ENCODE assay signal across 15 cellular contexts in the genomic region with DNA sequence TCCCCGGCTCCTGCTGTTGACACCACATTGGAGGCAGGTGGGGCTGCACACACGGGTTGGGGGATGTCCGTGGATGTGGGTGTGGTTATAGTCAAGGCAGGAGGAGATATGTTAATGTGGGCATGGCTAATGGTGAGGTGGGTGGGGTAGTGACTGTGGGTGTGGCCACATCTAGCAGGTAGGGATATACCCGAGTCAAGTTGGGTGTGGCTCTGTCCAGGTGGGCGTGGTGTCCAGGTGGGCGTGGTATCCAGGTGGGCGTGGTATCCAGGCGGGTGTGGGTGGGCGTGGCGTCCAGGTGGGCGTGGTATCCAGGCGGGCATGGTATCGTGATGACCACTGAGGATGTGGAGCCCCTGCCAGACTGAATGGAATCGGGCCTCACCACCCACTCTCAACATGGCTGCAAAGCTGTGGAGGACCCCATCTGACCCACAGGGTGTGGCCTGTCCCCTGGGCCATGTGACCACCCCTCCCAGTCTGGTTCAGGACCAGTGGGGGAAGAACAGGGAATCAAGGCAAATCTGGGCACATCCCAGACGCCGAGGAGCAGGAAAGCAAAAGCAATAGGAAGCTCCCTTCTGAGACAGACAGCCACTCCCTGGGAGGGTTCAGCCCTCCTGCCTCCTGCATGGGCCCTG. TPM values are rescaled to one million over a fixed set of nuclear protein-coding genes. Genes with fewer than 3 reads are reported as not detected.
A peak's percentile ranks its signal among the peaks of the same experiment; 100 is the strongest.
DNase-seq lines count a peak whose midpoint lies in the region; ATAC-seq and TF ChIP-seq lines count a peak whose summit lies in the region.
"Had no signal": no experiment of that assay in that cellular context is flagged by ENCODE, and none has a peak within 500 bp of the region (broad histone marks: within the 10 kb centered on the region; RNA-seq: fewer than 3 reads in every experiment).

No MANE protein-coding gene starts in this region.

- no peaks in the 10 kb centered on the region for H3K9me3 Mint-ChIP-seq in activated CD4-positive, alpha-beta T cell treated with anti-CD3 and anti-CD28 coated beads, Interleukin-2, amount 10 ng/mL, durations not matched to agents 7 days and 5 days
- H3K9me3 Mint-ChIP-seq: activated naive CD4-positive, alpha-beta T cell treated with anti-CD3 and anti-CD28 coated beads for 36 hours had no signal

- DNase-seq in activated CD4-positive, alpha-beta T cell treated with anti-CD3 and anti-CD28 coated beads for 48 hours: peak; percentile 14
- no peak for DNase-seq in activated CD4-positive, alpha-beta T cell treated with anti-CD3 and anti-CD28 coated beads, Interleukin-2, amount 10 ng/mL, durations not matched to agents 7 days and 5 days
- DNase-seq in HUDEP-2 (lab: John Stamatoyannopoulos, UW; ENCODE audit: unreplicated experiment in 76 of 76): peak in 54 of 76 experiments; percentile 7 to 70 (median 44)
- DNase-seq in T-helper 17 cell: no peak
- DNase-seq in osteoblast (ENCODE audit: insufficient read length, low spot score, missing footprints): peak; percentile 5
- no peak for DNase-seq in GM13976 (ENCODE audit: low spot score)
- no peak for DNase-seq in LoVo (ENCODE audit: low spot score)
- DNase-seq in NCI-H2029 (lab: John Stamatoyannopoulos, UW): no peak
- DNase-seq: activated CD8-positive, alpha-beta memory T cell treated with anti-CD3 and anti-CD28 coated beads for 24 hours; activated naive CD4-positive, alpha-beta T cell treated with anti-CD3 and anti-CD28 coated beads for 36 hours; effector CD8-positive, alpha-beta T cell; foreskin fibroblast; NCI-H1092 treated with DMSO at 0.1 percent for 48 hours; Right ventricle myocardium superior; T-helper 9 cell had no signal

- no peak overlapping the region for H3K27ac ChIP-seq in osteoblast (ENCODE audit: low read depth, low read length)

- H3K27me3 ChIP-seq in osteoblast (ENCODE audit: insufficient read depth, low read length): no peaks in the 10 kb centered on the region

- H4K20me1 ChIP-seq in osteoblast (ENCODE audit: insufficient read depth, low read length): no peaks in the 10 kb centered on the region

- H3K36me3 ChIP-seq in osteoblast (ENCODE audit: insufficient read depth, low read length): peaks cover 6% of the 10 kb centered on the region

- H2AFZ ChIP-seq in osteoblast (ENCODE audit: low read length): no peak overlapping the region

- TF ChIP-seq CTCF in osteoblast (IDR thresholded peaks at IDR 0.05; ENCODE audit: extremely low read depth, low read depth, low read length) (no peak), GM13976 (IDR thresholded peaks at IDR 0.05; ENCODE audit: borderline replicate concordance, control extremely low read depth, extremely low read depth, insufficient read depth, missing control alignments) (no peak)

- H3K27ac Mint-ChIP-seq in activated CD4-positive, alpha-beta T cell treated with anti-CD3 and anti-CD28 coated beads, Interleukin-2, amount 10 ng/mL, durations not matched to agents 7 days and 5 days: no peak overlapping the region
- peak overlapping the region; percentile 43 for H3K27ac Mint-ChIP-seq in T-helper 17 cell
- H3K27ac Mint-ChIP-seq: activated naive CD4-positive, alpha-beta T cell treated with anti-CD3 and anti-CD28 coated beads for 36 hours had no signal

- POLR2A ChIA-PET in activated CD4-positive, alpha-beta T cell treated with anti-CD3 and anti-CD28 coated beads, Interleukin-2, amount 10 ng/mL, durations not matched to agents 7 days and 5 days (lab: Charles Lee): no interaction called here

- H3K4me1 Mint-ChIP-seq in activated CD4-positive, alpha-beta T cell treated with anti-CD3 and anti-CD28 coated beads, Interleukin-2, amount 10 ng/mL, durations not matched to agents 7 days and 5 days: no peaks in the 10 kb centered on the region
- no peaks in the 10 kb centered on the region for H3K4me1 Mint-ChIP-seq in T-helper 17 cell

- no peaks in the 10 kb centered on the region for H3K27me3 Mint-ChIP-seq in activated CD4-positive, alpha-beta T cell treated with anti-CD3 and anti-CD28 coated beads, Interleukin-2, amount 10 ng/mL, durations not matched to agents 7 days and 5 days
- H3K27me3 Mint-ChIP-seq in T-helper 17 cell: no peaks in the 10 kb centered on the region

- in situ Hi-C loops in GM13976 (cut with MboI; ENCODE audit: low sequenced_read_pairs, unreplicated experiment): no loop called here

- H3K4me1 ChIP-seq in osteoblast (ENCODE audit: insufficient read depth, low read length): no peaks in the 10 kb centered on the region

- H3K9me3 ChIP-seq in T-helper 17 cell (ENCODE audit: control insufficient read depth, low read length, poor library complexity, severe bottlenecking) (no peaks in the 10 kb centered on the region), osteoblast (ENCODE audit: low read depth, low read length) (no peaks in the 10 kb centered on the region)

- no peak overlapping the region for H3K4me3 ChIP-seq in osteoblast (ENCODE audit: insufficient read depth, low read length)

- H3K4me3 Mint-ChIP-seq in activated CD4-positive, alpha-beta T cell treated with anti-CD3 and anti-CD28 coated beads, Interleukin-2, amount 10 ng/mL, durations not matched to agents 7 days and 5 days: no peak overlapping the region
- H3K4me3 Mint-ChIP-seq in T-helper 17 cell: no peak overlapping the region
- H3K4me3 Mint-ChIP-seq: activated naive CD4-positive, alpha-beta T cell treated with anti-CD3 and anti-CD28 coated beads for 36 hours had no signal

- CTCF ChIA-PET in activated CD4-positive, alpha-beta T cell treated with anti-CD3 and anti-CD28 coated beads, Interleukin-2, amount 10 ng/mL, durations not matched to agents 7 days and 5 days (lab: Charles Lee): no interaction called here

- no peaks in the 10 kb centered on the region for H3K79me2 ChIP-seq in osteoblast (ENCODE audit: insufficient read depth, low read length)

- ATAC-seq in T-helper 17 cell: peak; percentile 53

- peaks cover 9% of the 10 kb centered on the region for H3K36me3 Mint-ChIP-seq in activated CD4-positive, alpha-beta T cell treated with anti-CD3 and anti-CD28 coated beads, Interleukin-2, amount 10 ng/mL, durations not matched to agents 7 days and 5 days (ENCODE audit: low read depth)
- peaks cover 4% of the 10 kb centered on the region for H3K36me3 Mint-ChIP-seq in T-helper 17 cell (ENCODE audit: low read depth)

- H3K4me2 ChIP-seq in osteoblast (ENCODE audit: insufficient read depth, low read length): no peak overlapping the region

RNA-seq across cellular contexts. Expression of gene MAN2B2, which starts 21.0 kb away (rescaled TPM):
- total RNA-seq in activated CD4-positive, alpha-beta T cell treated with anti-CD3 and anti-CD28 coated beads, Interleukin-2, amount 10 ng/mL, durations not matched to agents 7 days and 5 days: 10 to 100 TPM; 36.1 to 36.7 TPM
- 10 to 100 TPM; 27.0 to 34.9 TPM for total RNA-seq in T-helper 17 cell
- total RNA-seq in osteoblast: 26.8 and 28.2 TPM in 2 replicates

RNA-seq across cellular contexts. Expression of gene MRFAP1, which starts 44.5 kb away (rescaled TPM):
- 100 to 1,000 TPM in 1 of 2 experiments, 10 to 100 TPM in 1; 91.3 to 107 TPM for total RNA-seq in activated CD4-positive, alpha-beta T cell treated with anti-CD3 and anti-CD28 coated beads, Interleukin-2, amount 10 ng/mL, durations not matched to agents 7 days and 5 days
- total RNA-seq in T-helper 17 cell (100 to 1,000 TPM; 158 to 163 TPM), osteoblast (94.1 and 95.2 TPM in 2 replicates)

Comparison
In these comparisons a context has a peak if more than half of its experiments do, and no peak if none do; other contexts are left out.
1. DNase-seq: peak in activated CD4-positive, alpha-beta T cell treated with anti-CD3 and anti-CD28 coated beads for 48 hours (single experiment), HUDEP-2 (54 of 76) and osteoblast (single experiment); none in activated CD4-positive, alpha-beta T cell treated with anti-CD3 and anti-CD28 coated beads, Interleukin-2, amount 10 ng/mL, durations not matched to agents 7 days and 5 days (single experiment), T-helper 17 cell (0 of 3), GM13976 (single experiment), LoVo (single experiment) and NCI-H2029 (single experiment).